In genomic region chr6:62150048-62150663, GRCh38 we compare ENCODE assay signal across 8 cellular contexts.
DNase-seq lines count a peak whose midpoint lies in the region; ATAC-seq and TF ChIP-seq lines count a peak whose summit lies in the region.

No MANE protein-coding gene starts in this region.

- peak; percentile 37 for TF ChIP-seq CTCF in CD14-positive monocyte (IDR thresholded peaks at IDR 0.05)

- in situ Hi-C loops in T47D (cut with HindIII; ENCODE audit: low pct_unique_long_range_greater_than_20kb, low sequenced_read_pairs): no loop called here

- peaks cover 0 to 3% (median 0%) of the 10 kb centered on the region in 7 donors for H3K9me3 Mint-ChIP-seq in CD14-positive monocyte
- H3K9me3 Mint-ChIP-seq in memory B cell: no peaks in the 10 kb centered on the region

- H3K4me3 Mint-ChIP-seq in CD14-positive monocyte: no peak overlapping the region
- H3K4me3 Mint-ChIP-seq in memory B cell: no peak overlapping the region

- H3K27ac Mint-ChIP-seq in CD14-positive monocyte (no peak overlapping the region), memory B cell (no peak overlapping the region)

- H3K27me3 ChIP-seq in aorta (ENCODE audit: control insufficient read depth in 1 of 2, insufficient read depth in 2 of 2, low read length in 1 of 2): no peaks in the 10 kb centered on the region

- no peaks in the 10 kb centered on the region for H3K4me1 ChIP-seq in aorta (ENCODE audit: control insufficient read depth in 1 of 2, insufficient read depth in 2 of 2, low read length in 2 of 2)

- H3K36me3 Mint-ChIP-seq in CD14-positive monocyte: no peaks in the 10 kb centered on the region
- H3K36me3 Mint-ChIP-seq in memory B cell: no peaks in the 10 kb centered on the region

- H3K4me1 Mint-ChIP-seq in CD14-positive monocyte (no peaks in the 10 kb centered on the region), memory B cell (peaks cover 2% of the 10 kb centered on the region)

- no peak overlapping the region for H3K27ac ChIP-seq in aorta (ENCODE audit: low read depth in 1 of 2, low read length in 2 of 2)

- H3K27me3 Mint-ChIP-seq in CD14-positive monocyte (ENCODE audit: low read depth in 3 of 3): peaks cover 0 to 2% (median 0%) of the 10 kb centered on the region in 3 donors
- H3K27me3 Mint-ChIP-seq in memory B cell: no peaks in the 10 kb centered on the region

- no peak overlapping the region for H3K4me3 ChIP-seq in aorta (ENCODE audit: low read length in 2 of 2)

- H3K36me3 ChIP-seq in aorta (ENCODE audit: control insufficient read depth in 1 of 2, insufficient read depth in 2 of 2, low read length in 1 of 2): no peaks in the 10 kb centered on the region

- 73 to 76% methylated on average over 3 of the region's 3 CpGs for WGBS in aorta, 2 donors

- H3K9me3 ChIP-seq in aorta (ENCODE audit: control insufficient read depth, low read length): no peaks in the 10 kb centered on the region

- intact Hi-C loops in CD14-positive monocyte (cut with micrococcal nuclease) (no loop called here), aorta (cut with DNase I) (no loop called here)

- DNase-seq in CD14-positive monocyte (ENCODE audit: low spot score) (no peak), NCI-H2227 treated with DMSO at 0.1 percent for 48 hours (lab: John Stamatoyannopoulos, UW) (peak; percentile 36), T47D (ENCODE audit: low read depth in 1 of 2, low spot score in 1 of 2) (peak; percentile 4 to 62), memory B cell (ENCODE audit: low spot score in 2 of 2) (peak in 1 of 2 donors; percentile 5), aorta (no peak), DMS79 (lab: John Stamatoyannopoulos, UW) (no peak)

- ATAC-seq in GM18520 (IDR thresholded peaks at IDR 0.05; ENCODE audit: unreplicated experiment) (peak; percentile 59), HG03064 (IDR thresholded peaks at IDR 0.05; ENCODE audit: low read depth, unreplicated experiment) (peak; percentile 80), memory B cell (ENCODE audit: low read depth) (peak; percentile 60), aorta (ENCODE audit: low FRiP score) (no peak)

Comparison
In these comparisons a context has a peak if more than half of its experiments do, and no peak if none do; other contexts are left out.
1. DNase-seq: peak in NCI-H2227 treated with DMSO at 0.1 percent for 48 hours (single experiment) and T47D (2 of 2); none in CD14-positive monocyte (single experiment), aorta (0 of 2) and DMS79 (single experiment).